ENCODE assay signal across 8 cellular contexts in the genomic region with DNA sequence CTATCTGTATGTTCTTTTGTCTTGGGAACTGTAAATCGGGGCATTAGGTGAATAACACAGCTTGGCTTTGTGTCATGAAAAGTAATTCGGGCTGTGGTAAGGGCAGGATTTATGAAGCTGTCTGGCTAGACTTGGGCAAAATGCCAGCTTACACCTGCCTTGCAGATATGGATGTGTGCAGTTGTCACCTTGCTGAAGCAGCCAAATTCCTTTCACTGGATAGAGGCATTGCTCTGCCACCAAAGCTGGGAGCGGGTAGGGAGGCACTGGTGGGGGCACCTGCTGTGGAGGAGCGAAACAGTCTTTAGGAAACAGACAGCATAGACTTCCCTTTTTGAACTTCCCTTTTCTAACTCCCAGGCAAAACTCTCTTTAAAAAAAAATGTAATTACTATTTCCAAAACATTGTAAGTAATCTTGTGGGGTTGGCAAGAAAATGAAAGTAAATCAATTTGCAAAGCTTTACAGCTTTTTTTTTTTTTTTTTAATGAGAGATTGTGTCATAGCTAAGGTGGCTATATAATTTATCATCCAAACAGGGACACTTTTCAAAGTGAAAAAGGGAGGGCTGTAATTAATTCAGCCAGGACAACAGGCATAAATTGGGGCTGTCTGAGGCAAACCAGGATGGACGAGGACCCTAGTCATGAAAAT.
DNase-seq lines count a peak whose midpoint lies in the region; ATAC-seq and TF ChIP-seq lines count a peak whose summit lies in the region.

No MANE protein-coding gene starts in this region.

- H3K9me3 Mint-ChIP-seq in activated T-cell treated with anti-CD3 and anti-CD28 coated beads, Interleukin-2, amount 50 U/mL, for 72 hours: peaks cover 0 to 2% of the 10 kb centered on the region in 2 donors
- H3K9me3 Mint-ChIP-seq in stimulated activated effector memory CD8-positive, alpha-beta T cell treated with anti-CD3 and anti-CD28 coated beads, Interleukin-12 subunit alpha, Interleukin-12 subunit beta, amount 100 ng/mL, for 72 hours: peaks cover 8% of the 10 kb centered on the region

- ATAC-seq in GM18498 (IDR thresholded peaks at IDR 0.05; ENCODE audit: unreplicated experiment) (peak; percentile 52), HG02623 (IDR thresholded peaks at IDR 0.05; ENCODE audit: unreplicated experiment) (peak; percentile 62), SK-N-SH treated with all-trans-retinoic acid at 6 μM for 48 hours (peak; percentile 72)
- no peak for ATAC-seq in activated T-cell treated with anti-CD3 and anti-CD28 coated beads, Interleukin-2, amount 50 U/mL, for 72 hours (replicated peaks in 1 of 2)
- ATAC-seq in stimulated activated effector memory CD8-positive, alpha-beta T cell treated with anti-CD3 and anti-CD28 coated beads, Interleukin-12 subunit alpha, Interleukin-12 subunit beta, amount 100 ng/mL, for 72 hours: no peak

- peak; percentile 82 for DNase-seq in NCI-H1092 treated with DMSO at 0.1 percent for 48 hours (lab: John Stamatoyannopoulos, UW)
- DNase-seq in kidney tubule cell (ENCODE audit: low spot score): peak; percentile 63
- no peak for DNase-seq in activated T-cell treated with anti-CD3 and anti-CD28 coated beads, Interleukin-2, amount 50 U/mL, for 72 hours
- DNase-seq in stimulated activated effector memory CD8-positive, alpha-beta T cell treated with anti-CD3 and anti-CD28 coated beads, Interleukin-12 subunit alpha, Interleukin-12 subunit beta, amount 100 ng/mL, for 72 hours (ENCODE audit: low spot score in 2 of 2): no peak
- no peak for DNase-seq in vagina (ENCODE audit: extremely low spot score in 2 of 2)

- no peak overlapping the region for H3K4me3 Mint-ChIP-seq in activated T-cell treated with anti-CD3 and anti-CD28 coated beads, Interleukin-2, amount 50 U/mL, for 72 hours
- no peak overlapping the region for H3K4me3 Mint-ChIP-seq in stimulated activated effector memory CD8-positive, alpha-beta T cell treated with anti-CD3 and anti-CD28 coated beads, Interleukin-12 subunit alpha, Interleukin-12 subunit beta, amount 100 ng/mL, for 72 hours

- H3K27ac Mint-ChIP-seq in activated T-cell treated with anti-CD3 and anti-CD28 coated beads, Interleukin-2, amount 50 U/mL, for 72 hours: no peak overlapping the region
- no peak overlapping the region for H3K27ac Mint-ChIP-seq in stimulated activated effector memory CD8-positive, alpha-beta T cell treated with anti-CD3 and anti-CD28 coated beads, Interleukin-12 subunit alpha, Interleukin-12 subunit beta, amount 100 ng/mL, for 72 hours

- H3K27ac ChIP-seq in vagina: no peak overlapping the region

- no peaks in the 10 kb centered on the region for H3K9me3 ChIP-seq in vagina

- H3K36me3 Mint-ChIP-seq in activated T-cell treated with anti-CD3 and anti-CD28 coated beads, Interleukin-2, amount 50 U/mL, for 72 hours (ENCODE audit: insufficient read depth in 2 of 2): no peaks in the 10 kb centered on the region
- no peaks in the 10 kb centered on the region for H3K36me3 Mint-ChIP-seq in stimulated activated effector memory CD8-positive, alpha-beta T cell treated with anti-CD3 and anti-CD28 coated beads, Interleukin-12 subunit alpha, Interleukin-12 subunit beta, amount 100 ng/mL, for 72 hours

- H3K27me3 ChIP-seq in vagina: no peaks in the 10 kb centered on the region

- no peaks in the 10 kb centered on the region for H3K4me1 Mint-ChIP-seq in activated T-cell treated with anti-CD3 and anti-CD28 coated beads, Interleukin-2, amount 50 U/mL, for 72 hours (ENCODE audit: low read depth)
- no peaks in the 10 kb centered on the region for H3K4me1 Mint-ChIP-seq in stimulated activated effector memory CD8-positive, alpha-beta T cell treated with anti-CD3 and anti-CD28 coated beads, Interleukin-12 subunit alpha, Interleukin-12 subunit beta, amount 100 ng/mL, for 72 hours

- no peak for TF ChIP-seq CTCF in vagina (IDR thresholded peaks at IDR 0.05)

- TF ChIP-seq POLR2A in vagina (IDR thresholded peaks at IDR 0.05): no peak

- H3K36me3 ChIP-seq in vagina: no peaks in the 10 kb centered on the region

- H3K27me3 Mint-ChIP-seq in activated T-cell treated with anti-CD3 and anti-CD28 coated beads, Interleukin-2, amount 50 U/mL, for 72 hours (ENCODE audit: low read depth): no peaks in the 10 kb centered on the region

- intact Hi-C loops in vagina (cut with DNase I): no loop called here

- H3K4me1 ChIP-seq in vagina: peaks cover 17% of the 10 kb centered on the region

- H3K4me3 ChIP-seq in vagina: peak overlapping the region in 1 of 2 donors; percentile 2

TF ChIP-seq in SK-N-SH treated with all-trans-retinoic acid at 6 μM for 48 hours, 23 proteins besides CTCF, POLR2A, EP300 and RAD21 (continues in another document):
- TF ChIP-seq ZFP30 (CRISPR knock-in tag; IDR thresholded peaks at IDR 0.05): peak; percentile 56
- TF ChIP-seq, protein P1, sequence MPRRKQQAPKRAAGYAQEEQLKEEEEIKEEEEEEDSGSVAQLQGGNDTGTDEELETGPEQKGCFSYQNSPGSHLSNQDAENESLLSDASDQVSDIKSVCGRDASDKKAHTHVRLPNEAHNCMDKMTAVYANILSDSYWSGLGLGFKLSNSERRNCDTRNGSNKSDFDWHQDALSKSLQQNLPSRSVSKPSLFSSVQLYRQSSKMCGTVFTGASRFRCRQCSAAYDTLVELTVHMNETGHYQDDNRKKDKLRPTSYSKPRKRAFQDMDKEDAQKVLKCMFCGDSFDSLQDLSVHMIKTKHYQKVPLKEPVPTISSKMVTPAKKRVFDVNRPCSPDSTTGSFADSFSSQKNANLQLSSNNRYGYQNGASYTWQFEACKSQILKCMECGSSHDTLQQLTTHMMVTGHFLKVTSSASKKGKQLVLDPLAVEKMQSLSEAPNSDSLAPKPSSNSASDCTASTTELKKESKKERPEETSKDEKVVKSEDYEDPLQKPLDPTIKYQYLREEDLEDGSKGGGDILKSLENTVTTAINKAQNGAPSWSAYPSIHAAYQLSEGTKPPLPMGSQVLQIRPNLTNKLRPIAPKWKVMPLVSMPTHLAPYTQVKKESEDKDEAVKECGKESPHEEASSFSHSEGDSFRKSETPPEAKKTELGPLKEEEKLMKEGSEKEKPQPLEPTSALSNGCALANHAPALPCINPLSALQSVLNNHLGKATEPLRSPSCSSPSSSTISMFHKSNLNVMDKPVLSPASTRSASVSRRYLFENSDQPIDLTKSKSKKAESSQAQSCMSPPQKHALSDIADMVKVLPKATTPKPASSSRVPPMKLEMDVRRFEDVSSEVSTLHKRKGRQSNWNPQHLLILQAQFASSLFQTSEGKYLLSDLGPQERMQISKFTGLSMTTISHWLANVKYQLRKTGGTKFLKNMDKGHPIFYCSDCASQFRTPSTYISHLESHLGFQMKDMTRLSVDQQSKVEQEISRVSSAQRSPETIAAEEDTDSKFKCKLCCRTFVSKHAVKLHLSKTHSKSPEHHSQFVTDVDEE (CRISPR knock-in tag; IDR thresholded peaks at IDR 0.05): no peak
- no peak for TF ChIP-seq PPARA (CRISPR knock-in tag; IDR thresholded peaks at IDR 0.05; ENCODE audit: borderline replicate concordance)
- TF ChIP-seq, protein P2, sequence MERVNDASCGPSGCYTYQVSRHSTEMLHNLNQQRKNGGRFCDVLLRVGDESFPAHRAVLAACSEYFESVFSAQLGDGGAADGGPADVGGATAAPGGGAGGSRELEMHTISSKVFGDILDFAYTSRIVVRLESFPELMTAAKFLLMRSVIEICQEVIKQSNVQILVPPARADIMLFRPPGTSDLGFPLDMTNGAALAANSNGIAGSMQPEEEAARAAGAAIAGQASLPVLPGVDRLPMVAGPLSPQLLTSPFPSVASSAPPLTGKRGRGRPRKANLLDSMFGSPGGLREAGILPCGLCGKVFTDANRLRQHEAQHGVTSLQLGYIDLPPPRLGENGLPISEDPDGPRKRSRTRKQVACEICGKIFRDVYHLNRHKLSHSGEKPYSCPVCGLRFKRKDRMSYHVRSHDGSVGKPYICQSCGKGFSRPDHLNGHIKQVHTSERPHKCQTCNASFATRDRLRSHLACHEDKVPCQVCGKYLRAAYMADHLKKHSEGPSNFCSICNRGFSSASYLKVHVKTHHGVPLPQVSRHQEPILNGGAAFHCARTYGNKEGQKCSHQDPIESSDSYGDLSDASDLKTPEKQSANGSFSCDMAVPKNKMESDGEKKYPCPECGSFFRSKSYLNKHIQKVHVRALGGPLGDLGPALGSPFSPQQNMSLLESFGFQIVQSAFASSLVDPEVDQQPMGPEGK (CRISPR knock-in tag; IDR thresholded peaks at IDR 0.05; ENCODE audit: borderline replicate concordance): peak; percentile 90
- TF ChIP-seq ISL1 (CRISPR knock-in tag; IDR thresholded peaks at IDR 0.05): peak; percentile 23
- no peak for TF ChIP-seq TOX (CRISPR knock-in tag; IDR thresholded peaks at IDR 0.05; ENCODE audit: borderline replicate concordance)
- TF ChIP-seq, protein P3, sequence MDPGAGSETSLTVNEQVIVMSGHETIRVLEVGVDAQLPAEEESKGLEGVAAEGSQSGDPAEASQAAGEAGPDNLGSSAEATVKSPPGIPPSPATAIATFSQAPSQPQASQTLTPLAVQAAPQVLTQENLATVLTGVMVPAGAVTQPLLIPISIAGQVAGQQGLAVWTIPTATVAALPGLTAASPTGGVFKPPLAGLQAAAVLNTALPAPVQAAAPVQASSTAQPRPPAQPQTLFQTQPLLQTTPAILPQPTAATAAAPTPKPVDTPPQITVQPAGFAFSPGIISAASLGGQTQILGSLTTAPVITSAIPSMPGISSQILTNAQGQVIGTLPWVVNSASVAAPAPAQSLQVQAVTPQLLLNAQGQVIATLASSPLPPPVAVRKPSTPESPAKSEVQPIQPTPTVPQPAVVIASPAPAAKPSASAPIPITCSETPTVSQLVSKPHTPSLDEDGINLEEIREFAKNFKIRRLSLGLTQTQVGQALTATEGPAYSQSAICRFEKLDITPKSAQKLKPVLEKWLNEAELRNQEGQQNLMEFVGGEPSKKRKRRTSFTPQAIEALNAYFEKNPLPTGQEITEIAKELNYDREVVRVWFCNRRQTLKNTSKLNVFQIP (CRISPR knock-in tag; IDR thresholded peaks at IDR 0.05; ENCODE audit: borderline replicate concordance, low read depth): no peak
- TF ChIP-seq ZNF8 (CRISPR knock-in tag; IDR thresholded peaks at IDR 0.05): no peak
- TF ChIP-seq ARNTL (CRISPR knock-in tag; IDR thresholded peaks at IDR 0.05; ENCODE audit: borderline replicate concordance, low read depth): no peak
- TF ChIP-seq, protein P4, sequence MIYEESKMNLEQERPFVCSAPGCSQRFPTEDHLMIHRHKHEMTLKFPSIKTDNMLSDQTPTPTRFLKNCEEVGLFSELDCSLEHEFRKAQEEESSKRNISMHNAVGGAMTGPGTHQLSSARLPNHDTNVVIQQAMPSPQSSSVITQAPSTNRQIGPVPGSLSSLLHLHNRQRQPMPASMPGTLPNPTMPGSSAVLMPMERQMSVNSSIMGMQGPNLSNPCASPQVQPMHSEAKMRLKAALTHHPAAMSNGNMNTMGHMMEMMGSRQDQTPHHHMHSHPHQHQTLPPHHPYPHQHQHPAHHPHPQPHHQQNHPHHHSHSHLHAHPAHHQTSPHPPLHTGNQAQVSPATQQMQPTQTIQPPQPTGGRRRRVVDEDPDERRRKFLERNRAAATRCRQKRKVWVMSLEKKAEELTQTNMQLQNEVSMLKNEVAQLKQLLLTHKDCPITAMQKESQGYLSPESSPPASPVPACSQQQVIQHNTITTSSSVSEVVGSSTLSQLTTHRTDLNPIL (CRISPR knock-in tag; IDR thresholded peaks at IDR 0.05; ENCODE audit: low read depth): no peak
- no peak for TF ChIP-seq ESRRG (CRISPR knock-in tag; IDR thresholded peaks at IDR 0.05)
- TF ChIP-seq RARB (CRISPR knock-in tag; IDR thresholded peaks at IDR 0.05): 0 out of 2 replicates have a peak, but pooled peaks have one; percentile 0

Comparison
In these comparisons a context has a peak if more than half of its experiments do, and no peak if none do; other contexts are left out.
1. ATAC-seq: peak in GM18498 (single experiment), HG02623 (single experiment) and SK-N-SH treated with all-trans-retinoic acid at 6 μM for 48 hours (single experiment); none in activated T-cell treated with anti-CD3 and anti-CD28 coated beads, Interleukin-2, amount 50 U/mL, for 72 hours (0 of 2) and stimulated activated effector memory CD8-positive, alpha-beta T cell treated with anti-CD3 and anti-CD28 coated beads, Interleukin-12 subunit alpha, Interleukin-12 subunit beta, amount 100 ng/mL, for 72 hours (single experiment).
2. DNase-seq: peak in NCI-H1092 treated with DMSO at 0.1 percent for 48 hours (single experiment) and kidney tubule cell (single experiment); none in activated T-cell treated with anti-CD3 and anti-CD28 coated beads, Interleukin-2, amount 50 U/mL, for 72 hours (0 of 2), stimulated activated effector memory CD8-positive, alpha-beta T cell treated with anti-CD3 and anti-CD28 coated beads, Interleukin-12 subunit alpha, Interleukin-12 subunit beta, amount 100 ng/mL, for 72 hours (0 of 2) and vagina (0 of 2).